9 cellular contexts compared by ENCODE assay signal in the genomic region with DNA sequence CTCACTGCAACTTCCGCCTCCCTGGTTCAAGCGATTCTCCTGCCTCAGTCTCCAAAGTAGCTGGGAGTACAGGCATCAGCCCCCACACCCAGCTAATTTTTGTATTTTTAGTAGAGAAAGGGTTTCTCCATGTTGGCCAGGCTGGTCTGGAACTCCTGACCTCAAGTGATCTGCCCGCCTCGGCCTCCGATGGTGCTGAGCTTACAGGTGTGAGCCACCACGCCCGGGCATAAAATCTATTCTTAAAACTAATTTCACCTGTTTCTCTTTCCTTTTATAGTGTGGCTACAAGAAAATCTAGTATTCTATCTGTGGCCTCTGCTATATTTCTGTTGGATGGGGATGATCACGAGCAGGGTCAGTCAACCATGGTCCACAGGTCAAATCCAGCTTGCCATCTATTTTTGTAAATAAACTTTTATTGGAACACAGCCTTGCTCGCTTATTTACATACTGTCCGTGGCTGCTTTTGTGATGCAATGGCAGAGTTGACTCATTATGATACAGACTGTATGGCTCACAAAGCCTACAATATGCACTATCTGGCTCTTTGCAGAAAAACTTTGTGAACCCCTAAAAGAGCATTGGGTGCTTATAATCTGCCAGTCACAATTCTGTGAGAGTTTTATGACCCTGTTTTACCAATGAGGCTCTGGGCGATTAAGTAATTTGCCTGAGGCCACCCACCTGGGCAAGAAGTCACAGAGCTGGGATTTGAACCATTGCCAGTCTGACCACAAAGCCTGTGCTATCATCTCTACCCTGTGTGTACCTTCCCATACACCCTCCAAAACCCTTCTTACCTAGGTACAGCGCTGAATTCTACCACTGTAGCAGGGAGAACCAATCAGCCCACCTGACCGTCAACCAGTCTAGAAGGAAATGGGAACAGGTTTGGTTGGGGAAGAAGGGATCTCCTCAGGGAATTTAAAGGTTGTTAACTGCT. TPM values are rescaled to one million over a fixed set of nuclear protein-coding genes. Genes with fewer than 3 reads are reported as not detected.
DNase-seq lines count a peak whose midpoint lies in the region; ATAC-seq and TF ChIP-seq lines count a peak whose summit lies in the region.
"Had no signal": no experiment of that assay in that cellular context is flagged by ENCODE, and none has a peak within 500 bp of the region (broad histone marks: within the 10 kb centered on the region; RNA-seq: fewer than 3 reads in every experiment).

No MANE protein-coding gene starts in this region.

- peak; percentile 87 for ATAC-seq in GM18868 (IDR thresholded peaks at IDR 0.05; ENCODE audit: unreplicated experiment)
- peak; percentile 88 for ATAC-seq in HG03060 (IDR thresholded peaks at IDR 0.05; ENCODE audit: low read depth, unreplicated experiment)
- ATAC-seq in stimulated activated naive CD8-positive, alpha-beta T cell treated with anti-CD3 and anti-CD28 coated beads, Interleukin-15, amount 100 ng/mL, for 72 hours: peak; percentile 95

- H3F3A ChIP-seq in PC-9 (ENCODE audit: insufficient read depth, low read depth): peaks cover 27% of the 10 kb centered on the region

- intact Hi-C loops in PC-9 (cut with micrococcal nuclease; ENCODE audit: unreplicated experiment): loop anchor here (1.0 to 5.0 kb wide), 8 partner anchors 27 to 804 kb away; no protein-coding TSS in a partner anchor
- intact Hi-C loops in colonic mucosa (cut with DNase I): loop anchor here (5.0 to 10.0 kb wide), 3 partner anchors 394 to 806 kb away; no protein-coding TSS in a partner anchor

- TF ChIP-seq CTCF in 22Rv1 (IDR thresholded peaks at IDR 0.05): no peak
- TF ChIP-seq CTCF in PC-9 (conservative IDR thresholded peaks at IDR 0.05): no peak
- no peak for TF ChIP-seq CTCF in colonic mucosa (IDR thresholded peaks at IDR 0.05)

- no peaks in the 10 kb centered on the region for H3K9me3 ChIP-seq in PC-9 (ENCODE audit: insufficient read depth, low read depth)
- no peaks in the 10 kb centered on the region for H3K9me3 ChIP-seq in colonic mucosa

- H3K27ac ChIP-seq in 22Rv1: peak overlapping the region; percentile 85
- peak overlapping the region; percentile 72 for H3K27ac ChIP-seq in PC-9
- no peak overlapping the region for H3K27ac ChIP-seq in colonic mucosa
- H3K27ac ChIP-seq: cardiac muscle cell had no signal

- POLR2A ChIA-PET in PC-9 (lab: Charles Lee; ENCODE audit: unreplicated experiment): interaction anchor here (0.8 kb wide), 1 partner anchor 155 kb away, joined by 5 read pairs; no protein-coding TSS in a partner anchor

- H3K36me3 ChIP-seq in PC-9 (ENCODE audit: low read depth): no peaks in the 10 kb centered on the region
- no peaks in the 10 kb centered on the region for H3K36me3 ChIP-seq in colonic mucosa
- H3K36me3 ChIP-seq: cardiac muscle cell had no signal

- peak overlapping the region in 1 of 2 donors; percentile 22 for H3K27ac Mint-ChIP-seq in stimulated activated naive CD8-positive, alpha-beta T cell treated with anti-CD3 and anti-CD28 coated beads, Interleukin-15, amount 100 ng/mL, for 72 hours

- H3K27me3 Mint-ChIP-seq in stimulated activated naive CD8-positive, alpha-beta T cell treated with anti-CD3 and anti-CD28 coated beads, Interleukin-15, amount 100 ng/mL, for 72 hours: peaks cover 22% of the 10 kb centered on the region

- H2AFZ ChIP-seq in PC-9: peak overlapping the region; percentile 34; the same call in 1 of the 2 replicates

- peaks cover 28% of the 10 kb centered on the region for H3K4me1 Mint-ChIP-seq in stimulated activated naive CD8-positive, alpha-beta T cell treated with anti-CD3 and anti-CD28 coated beads, Interleukin-15, amount 100 ng/mL, for 72 hours

- no peak overlapping the region for H3K4me3 Mint-ChIP-seq in stimulated activated naive CD8-positive, alpha-beta T cell treated with anti-CD3 and anti-CD28 coated beads, Interleukin-15, amount 100 ng/mL, for 72 hours

- no peaks in the 10 kb centered on the region for H3K79me2 ChIP-seq in PC-9 (ENCODE audit: low read depth)

- peak overlapping the region; percentile 71 for H3K4me2 ChIP-seq in PC-9

- no peaks in the 10 kb centered on the region for H3K27me3 ChIP-seq in PC-9 (ENCODE audit: insufficient read depth, low read depth)
- H3K27me3 ChIP-seq in colonic mucosa: no peaks in the 10 kb centered on the region
- H3K27me3 ChIP-seq: cardiac muscle cell had no signal

- CTCF ChIA-PET in PC-9 (lab: Charles Lee): interaction anchor here (1.0 kb wide), 1 partner anchor 464 kb away, joined by 4 read pairs; no protein-coding TSS in a partner anchor

- no peak overlapping the region for H3K9ac ChIP-seq in colonic mucosa (ENCODE audit: low read depth in 2 of 2, low read length in 2 of 2)

- no peaks in the 10 kb centered on the region for H3K9me2 ChIP-seq in PC-9 (ENCODE audit: insufficient read depth)

- no peaks in the 10 kb centered on the region for H4K20me1 ChIP-seq in PC-9 (ENCODE audit: insufficient read depth)

- no peaks in the 10 kb centered on the region for H3K9me3 Mint-ChIP-seq in stimulated activated naive CD8-positive, alpha-beta T cell treated with anti-CD3 and anti-CD28 coated beads, Interleukin-15, amount 100 ng/mL, for 72 hours

- DNase-seq in PC-9: peak; percentile 43 to 94
- DNase-seq in colonic mucosa: peak; percentile 59
- DNase-seq in stimulated activated naive CD8-positive, alpha-beta T cell treated with anti-CD3 and anti-CD28 coated beads, Interleukin-15, amount 100 ng/mL, for 72 hours: peak; percentile 23 to 48
- DNase-seq in NCI-H2227 treated with DMSO at 0.1 percent for 48 hours (lab: John Stamatoyannopoulos, UW): no peak
- DNase-seq in ecto neural progenitor cell (ENCODE audit: low spot score): no peak

- H3K4me1 ChIP-seq in PC-9 (replicated peaks; ENCODE audit: insufficient read depth) (peaks cover 49% of the 10 kb centered on the region), colonic mucosa (peaks cover 11% of the 10 kb centered on the region)

- H3K4me3 ChIP-seq in PC-9: peak overlapping the region; percentile 16; the same call in 1 of the 2 replicates
- no peak overlapping the region for H3K4me3 ChIP-seq in colonic mucosa
- H3K4me3 ChIP-seq: cardiac muscle cell had no signal

- no TSS peak for BruUV-seq in PC-9 (replicated peaks; lab: Mats Ljungman, UMichigan)

RNA-seq across cellular contexts. Expression of a gene that starts 28.3 kb away (rescaled TPM):
- total RNA-seq in PC-9 (2021): 0.09 and 0.38 TPM in 2 replicates
- under 1 TPM; 0.10 to 0.13 TPM for total RNA-seq in colonic mucosa

Comparison
In these comparisons a context has a peak if more than half of its experiments do, and no peak if none do; other contexts are left out.
1. DNase-seq: peak in PC-9 (2 of 2), colonic mucosa (single experiment) and stimulated activated naive CD8-positive, alpha-beta T cell treated with anti-CD3 and anti-CD28 coated beads, Interleukin-15, amount 100 ng/mL, for 72 hours (2 of 2); none in NCI-H2227 treated with DMSO at 0.1 percent for 48 hours (single experiment) and ecto neural progenitor cell (single experiment).
2. Peak in every context shown above with its lines, with median percentiles within 50 percentile points of each other: ATAC-seq.